20 cellular contexts compared by ENCODE assay signal in the genomic region with DNA sequence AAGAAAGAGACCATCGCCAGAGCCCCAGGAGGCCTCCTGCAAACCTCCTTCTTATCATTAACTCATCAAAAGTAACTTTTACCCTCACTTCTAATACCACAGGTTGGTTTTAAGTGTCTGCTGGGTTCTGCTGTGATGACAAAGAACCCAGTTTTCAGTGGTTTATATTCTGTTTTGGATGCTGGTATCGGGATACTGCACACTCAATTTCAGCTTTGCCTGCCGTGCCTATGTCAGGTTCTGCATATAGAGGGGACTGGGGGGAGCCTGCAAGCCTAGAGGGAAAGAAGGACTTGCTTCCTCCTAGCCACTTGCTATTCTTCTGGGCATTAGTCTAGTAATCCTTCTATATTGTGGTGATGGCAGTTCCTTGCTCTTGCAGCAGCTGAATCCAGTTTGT.
DNase-seq lines count a peak whose midpoint lies in the region; ATAC-seq and TF ChIP-seq lines count a peak whose summit lies in the region.
"Had no signal": no experiment of that assay in that cellular context is flagged by ENCODE, and none has a peak within 500 bp of the region (broad histone marks: within the 10 kb centered on the region; RNA-seq: fewer than 3 reads in every experiment).

No MANE protein-coding gene starts in this region.

- peak; percentile 74 for ATAC-seq in activated naive CD8-positive, alpha-beta T cell treated with anti-CD3 and anti-CD28 coated beads, Interleukin-2, amount 50 U/mL, for 24 hours
- peak; percentile 37; the same call in 2 of the 3 replicates for ATAC-seq in DND-41 (ENCODE audit: insufficient read depth, low read depth)
- peak; percentile 54 for ATAC-seq in stimulated activated memory B cell treated with anti-CD40 and anti-IgM and Interleukin-4, amounts not matched to agents 10 μg/mL and 1 μg/mL and 100 μg/mL, for 72 hours
- ATAC-seq: left ventricle myocardium superior had no signal

- no peaks in the 10 kb centered on the region for H3K36me3 ChIP-seq in DND-41 (ENCODE audit: insufficient read depth, low read length)
- no peaks in the 10 kb centered on the region for H3K36me3 ChIP-seq in OCI-LY7 (ENCODE audit: insufficient read depth, low read length)
- H3K36me3 ChIP-seq in spleen = no peaks in the 10 kb centered on the region
- H3K36me3 ChIP-seq: upper lobe of left lung had no signal

- intact Hi-C loops in OCI-LY7 (cut with micrococcal nuclease; ENCODE audit: unreplicated experiment) (no loop called here), spleen (cut with DNase I; ENCODE audit: low total_unique reads) (no loop called here)

- no peaks in the 10 kb centered on the region for H3K9me2 ChIP-seq in OCI-LY7 (ENCODE audit: insufficient read depth, low read length)

- DNase-seq in activated naive CD8-positive, alpha-beta T cell treated with anti-CD3 and anti-CD28 coated beads, Interleukin-2, amount 50 U/mL, for 24 hours = no peak
- DNase-seq in activated naive CD8-positive, alpha-beta T cell treated with anti-CD3 and anti-CD28 coated beads for 36 hours = no peak
- DNase-seq in DND-41 (peak; percentile 16), OCI-LY7 (ENCODE audit: low spot score) (no peak), HEK293T (ENCODE audit: extremely low spot score) (no peak), spleen (no peak)
- DNase-seq: amygdala, C1 segment of cervical spinal cord, EL, GM23248, Kasumi-1, left ventricle myocardium superior, MV-4-11, naive B cell, NCI-H146, NCI-H2107, NCI-H774, upper lobe of left lung had no signal

- peaks cover 37% of the 10 kb centered on the region for H3K4me1 Mint-ChIP-seq in activated naive CD8-positive, alpha-beta T cell treated with anti-CD3 and anti-CD28 coated beads, Interleukin-2, amount 50 U/mL, for 24 hours
- peaks cover 18% of the 10 kb centered on the region for H3K4me1 Mint-ChIP-seq in activated naive CD8-positive, alpha-beta T cell treated with anti-CD3 and anti-CD28 coated beads for 36 hours
- peaks cover 27% of the 10 kb centered on the region for H3K4me1 Mint-ChIP-seq in stimulated activated memory B cell treated with anti-CD40 and anti-IgM and Interleukin-4, amounts not matched to agents 10 μg/mL and 1 μg/mL and 100 μg/mL, for 72 hours

- BruUV-seq in OCI-LY7 (replicated peaks; lab: Mats Ljungman, UMichigan) = no TSS peak

- peak overlapping the region; percentile 63 for H2AFZ ChIP-seq in DND-41 (ENCODE audit: low read depth, low read length)
- peak overlapping the region; percentile 87 for H2AFZ ChIP-seq in OCI-LY7 (ENCODE audit: low read length)
- H2AFZ ChIP-seq: GM23248 had no signal

- POLR2A ChIA-PET in OCI-LY7 (lab: Charles Lee) (interaction anchor here (1.1 kb wide), 1 partner anchor 17 kb away, joined by 3 read pairs; no protein-coding TSS in a partner anchor), HEK293T (lab: Yijun Ruan, JAX) (interaction anchor here (1.2 kb wide), 1 partner anchor 133 kb away, joined by 4 read pairs; no protein-coding TSS in a partner anchor)

- H3K27me3 ChIP-seq in DND-41 (ENCODE audit: insufficient read depth, low read length, poor library complexity) (no peaks in the 10 kb centered on the region), spleen (replicated peaks in 1 of 7) (no peaks in the 10 kb centered on the region)
- H3K27me3 ChIP-seq: upper lobe of left lung had no signal

- no peak for TF ChIP-seq POLR2A in spleen (IDR thresholded peaks at IDR 0.05)

- H3K27ac Mint-ChIP-seq in activated naive CD8-positive, alpha-beta T cell treated with anti-CD3 and anti-CD28 coated beads, Interleukin-2, amount 50 U/mL, for 24 hours = no peak overlapping the region
- no peak overlapping the region for H3K27ac Mint-ChIP-seq in activated naive CD8-positive, alpha-beta T cell treated with anti-CD3 and anti-CD28 coated beads for 36 hours
- no peak overlapping the region for H3K27ac Mint-ChIP-seq in stimulated activated memory B cell treated with anti-CD40 and anti-IgM and Interleukin-4, amounts not matched to agents 10 μg/mL and 1 μg/mL and 100 μg/mL, for 72 hours

- CTCF ChIA-PET in OCI-LY7 (lab: Charles Lee; ENCODE audit: unreplicated experiment) = no interaction called here
- CTCF ChIA-PET in HEK293T (lab: Yijun Ruan, JAX) = no interaction called here

- H3K9me3 ChIP-seq in DND-41 (ENCODE audit: insufficient read depth, low read length, severe bottlenecking) (no peaks in the 10 kb centered on the region), OCI-LY7 (ENCODE audit: low read length) (no peaks in the 10 kb centered on the region), spleen (peaks cover 0 to 3% (median 0%) of the 10 kb centered on the region in 8 donors)
- H3K9me3 ChIP-seq: upper lobe of left lung had no signal

- peaks cover 2% of the 10 kb centered on the region for H3K9me3 Mint-ChIP-seq in activated naive CD8-positive, alpha-beta T cell treated with anti-CD3 and anti-CD28 coated beads, Interleukin-2, amount 50 U/mL, for 24 hours
- peaks cover 4% of the 10 kb centered on the region for H3K9me3 Mint-ChIP-seq in activated naive CD8-positive, alpha-beta T cell treated with anti-CD3 and anti-CD28 coated beads for 36 hours
- no peaks in the 10 kb centered on the region for H3K9me3 Mint-ChIP-seq in stimulated activated memory B cell treated with anti-CD40 and anti-IgM and Interleukin-4, amounts not matched to agents 10 μg/mL and 1 μg/mL and 100 μg/mL, for 72 hours

- no peaks in the 10 kb centered on the region for H3K79me2 ChIP-seq in DND-41 (ENCODE audit: insufficient read depth, low read length)
- no peaks in the 10 kb centered on the region for H3K79me2 ChIP-seq in OCI-LY7 (ENCODE audit: insufficient read depth, low read depth, low read length)

- H3K9ac ChIP-seq in DND-41 (ENCODE audit: low read depth, low read length) = no peak overlapping the region; the same call in 1 of the 2 replicates
- H3K9ac ChIP-seq: GM23248 had no signal

- no peak overlapping the region for H3K4me3 ChIP-seq in DND-41 (ENCODE audit: low read depth in 1 of 2, low read length in 2 of 2)
- H3K4me3 ChIP-seq in OCI-LY7 (ENCODE audit: low read depth, low read length, poor library complexity, severe bottlenecking) = no peak overlapping the region
- H3K4me3 ChIP-seq in spleen = no peak overlapping the region
- H3K4me3 ChIP-seq: GM23248, SK-N-MC, upper lobe of left lung had no signal

- H4K20me1 ChIP-seq in DND-41 (ENCODE audit: insufficient read depth, low read length) (no peaks in the 10 kb centered on the region), OCI-LY7 (ENCODE audit: insufficient read depth, low read length) (no peaks in the 10 kb centered on the region)

- H3K27me3 Mint-ChIP-seq in activated naive CD8-positive, alpha-beta T cell treated with anti-CD3 and anti-CD28 coated beads, Interleukin-2, amount 50 U/mL, for 24 hours = peaks cover 12% of the 10 kb centered on the region
- peaks cover 8% of the 10 kb centered on the region for H3K27me3 Mint-ChIP-seq in activated naive CD8-positive, alpha-beta T cell treated with anti-CD3 and anti-CD28 coated beads for 36 hours
- H3K27me3 Mint-ChIP-seq in stimulated activated memory B cell treated with anti-CD40 and anti-IgM and Interleukin-4, amounts not matched to agents 10 μg/mL and 1 μg/mL and 100 μg/mL, for 72 hours = no peaks in the 10 kb centered on the region
- H3K27me3 Mint-ChIP-seq: naive B cell had no signal

- 72 to 87% (median 83%) methylated on average over 3 of the region's 3 CpGs for WGBS in spleen, 5 donors

- H3K4me2 ChIP-seq in DND-41 (ENCODE audit: insufficient read depth, low read length) (no peak overlapping the region), OCI-LY7 (ENCODE audit: low read length) (peak overlapping the region; percentile 12; the same call in 1 of the 2 replicates)

- no peak overlapping the region for H3K4me3 Mint-ChIP-seq in activated naive CD8-positive, alpha-beta T cell treated with anti-CD3 and anti-CD28 coated beads, Interleukin-2, amount 50 U/mL, for 24 hours
- H3K4me3 Mint-ChIP-seq in activated naive CD8-positive, alpha-beta T cell treated with anti-CD3 and anti-CD28 coated beads for 36 hours = no peak overlapping the region
- H3K4me3 Mint-ChIP-seq in stimulated activated memory B cell treated with anti-CD40 and anti-IgM and Interleukin-4, amounts not matched to agents 10 μg/mL and 1 μg/mL and 100 μg/mL, for 72 hours = no peak overlapping the region
- H3K4me3 Mint-ChIP-seq: naive B cell had no signal

- TF ChIP-seq CTCF in DND-41 (IDR thresholded peaks at IDR 0.05; ENCODE audit: borderline replicate concordance, extremely low read depth, low read length, poor library complexity, severe bottlenecking) = no peak
- no peak for TF ChIP-seq CTCF in OCI-LY7 (conservative IDR thresholded peaks at IDR 0.05; ENCODE audit: low read length)
- no peak for TF ChIP-seq CTCF in spleen (IDR thresholded peaks at IDR 0.05 in 8 of 11, conservative IDR thresholded peaks at IDR 0.05 in 3 of 11)

- H3K27ac ChIP-seq in DND-41 (ENCODE audit: low read length) = peak overlapping the region; percentile 78
- H3K27ac ChIP-seq in OCI-LY7 (ENCODE audit: low read depth, low read length, poor library complexity, severe bottlenecking) = no peak overlapping the region
- no peak overlapping the region for H3K27ac ChIP-seq in spleen
- H3K27ac ChIP-seq: GM23248, SK-N-MC, upper lobe of left lung had no signal

- H3K4me1 ChIP-seq in DND-41 (ENCODE audit: insufficient read depth, low read length) (peaks cover 50% of the 10 kb centered on the region), OCI-LY7 (ENCODE audit: insufficient read depth, low read length, poor library complexity, severe bottlenecking) (peaks cover 10% of the 10 kb centered on the region), spleen (peaks cover 0 to 27% (median 7%) of the 10 kb centered on the region in 6 donors)
- H3K4me1 ChIP-seq: upper lobe of left lung had no signal

- peaks cover 4% of the 10 kb centered on the region for H3K36me3 Mint-ChIP-seq in activated naive CD8-positive, alpha-beta T cell treated with anti-CD3 and anti-CD28 coated beads, Interleukin-2, amount 50 U/mL, for 24 hours (ENCODE audit: low read depth)
- no peaks in the 10 kb centered on the region for H3K36me3 Mint-ChIP-seq in activated naive CD8-positive, alpha-beta T cell treated with anti-CD3 and anti-CD28 coated beads for 36 hours
- no peaks in the 10 kb centered on the region for H3K36me3 Mint-ChIP-seq in stimulated activated memory B cell treated with anti-CD40 and anti-IgM and Interleukin-4, amounts not matched to agents 10 μg/mL and 1 μg/mL and 100 μg/mL, for 72 hours
- H3K36me3 Mint-ChIP-seq: naive B cell had no signal

TF ChIP-seq in HEK293T, 16 proteins besides CTCF, POLR2A, EP300 and RAD21 (continues in another document):
- TF ChIP-seq TARDBP (IDR thresholded peaks at IDR 0.05) = no peak
- no peak for TF ChIP-seq ZNF384 (IDR thresholded peaks at IDR 0.05)
- no peak for TF ChIP-seq ARNT (IDR thresholded peaks at IDR 0.05)
- no peak for TF ChIP-seq BHLHE40 (IDR thresholded peaks at IDR 0.05; ENCODE audit: borderline replicate concordance)
- TF ChIP-seq SP1 (IDR thresholded peaks at IDR 0.05) = no peak
- no peak for TF ChIP-seq FOXK2 (IDR thresholded peaks at IDR 0.05)
- no peak for TF ChIP-seq LEF1 (IDR thresholded peaks at IDR 0.05; ENCODE audit: borderline replicate concordance)
- no peak for TF ChIP-seq CTBP1 (IDR thresholded peaks at IDR 0.05; ENCODE audit: borderline replicate concordance)
- TF ChIP-seq HDGF (IDR thresholded peaks at IDR 0.05; ENCODE audit: borderline replicate concordance) = no peak
